32 cellular contexts compared by ENCODE assay signal in the genomic region with DNA sequence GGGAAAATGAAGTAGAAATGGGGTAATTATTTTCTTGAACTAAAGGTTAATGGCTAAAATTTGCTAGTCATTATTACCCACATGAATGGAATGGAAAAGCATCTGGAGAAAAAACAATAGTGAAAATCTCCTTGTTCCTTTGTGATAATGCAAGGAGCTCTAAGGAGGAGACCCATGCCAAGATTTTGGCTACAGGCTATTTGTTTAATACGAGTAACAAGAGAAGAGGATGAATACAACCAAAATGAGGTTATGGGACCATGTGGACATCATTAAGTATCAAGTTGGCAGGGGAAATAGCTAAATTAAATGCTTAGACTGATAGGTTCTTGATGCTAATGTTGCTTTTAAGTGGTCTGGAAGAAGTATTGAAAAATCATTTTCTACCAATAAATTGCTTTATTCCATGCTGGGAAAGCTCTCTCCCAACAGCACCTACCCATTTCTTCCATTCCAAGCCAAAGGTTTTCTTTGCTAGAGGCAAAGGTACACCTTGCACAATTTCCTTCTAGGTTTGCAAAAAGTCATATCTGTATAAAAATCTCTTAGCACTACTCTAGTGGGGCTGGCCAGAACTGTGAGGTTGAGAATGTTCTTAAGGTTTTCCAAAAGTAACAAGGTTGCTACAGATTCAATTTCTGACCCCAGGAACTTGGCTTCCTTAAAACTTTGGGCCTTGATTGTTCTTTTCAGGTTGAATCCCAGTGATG.
DNase-seq lines count a peak whose midpoint lies in the region; ATAC-seq, FAIRE-seq and TF ChIP-seq lines count a peak whose summit lies in the region.
"Had no signal": no experiment of that assay in that cellular context is flagged by ENCODE, and none has a peak within 500 bp of the region (broad histone marks: within the 10 kb centered on the region; RNA-seq: fewer than 3 reads in every experiment).

No MANE protein-coding gene starts in this region.

- peak overlapping the region; percentile 77 for H3K27ac Mint-ChIP-seq in Caco-2 (ENCODE audit: unreplicated experiment)
- no peak overlapping the region for H3K27ac Mint-ChIP-seq in astrocyte (ENCODE audit: unreplicated experiment)
- no peak overlapping the region for H3K27ac Mint-ChIP-seq in CD4-positive, alpha-beta memory T cell
- H3K27ac Mint-ChIP-seq: activated naive CD8-positive, alpha-beta T cell treated with anti-CD3 and anti-CD28 coated beads, Interleukin-2, amount 50 U/mL, for 24 hours; B cell; effector memory CD8-positive, alpha-beta T cell; memory B cell; stimulated activated naive CD8-positive, alpha-beta T cell treated with anti-CD3 and anti-CD28 coated beads, Interleukin-15, Interleukin-2, amounts not matched to agents 100 ng/mL and 50 ng/mL, for 24 hours; T-helper 1 cell treated with Interleukin-12 subunit alpha and Interleukin-12 subunit beta and Interleukin-4 antibody, amounts not matched to agents 30 μg/mL and 1 μg/mL, for 36 hours had no signal

- no CpG with 5 or more reads among the region's 1 CpG for WGBS in mesendoderm (ENCODE audit: extremely low coverage, insufficient coverage, low lambda C conversion rate)
- 64% methylated on average over 1 of the region's 1 CpG for WGBS in hepatocyte (ENCODE audit: low lambda C conversion rate, missing lambda C conversion rate)
- 74% methylated on average over 1 of the region's 1 CpG for WGBS in right cardiac atrium

- no peak overlapping the region for H4K8ac ChIP-seq in mesendoderm (ENCODE audit: low read depth, low read length)

- H3K4me1 Mint-ChIP-seq in Caco-2 (ENCODE audit: low read depth, unreplicated experiment) (peaks cover 40% of the 10 kb centered on the region), astrocyte (ENCODE audit: low read depth, unreplicated experiment) (peaks cover 41% of the 10 kb centered on the region)
- H3K4me1 Mint-ChIP-seq in CD4-positive, alpha-beta memory T cell: no peaks in the 10 kb centered on the region
- H3K4me1 Mint-ChIP-seq: activated naive CD8-positive, alpha-beta T cell treated with anti-CD3 and anti-CD28 coated beads, Interleukin-2, amount 50 U/mL, for 24 hours; B cell; memory B cell had no signal

- FAIRE-seq in astrocyte (lab: Jason Lieb, UNC): no peak
- FAIRE-seq: A204.1, K562, TTC549 had no signal

- H3K9ac ChIP-seq in HUES6 (ENCODE audit: low read length) (no peak overlapping the region), astrocyte (ENCODE audit: low read length) (no peak overlapping the region), mesendoderm (ENCODE audit: low read length) (no peak overlapping the region)

- H3K79me1 ChIP-seq in mesendoderm (ENCODE audit: low read length): peaks cover 10% of the 10 kb centered on the region

- H3K27me3 Mint-ChIP-seq in Caco-2 (ENCODE audit: insufficient read depth, unreplicated experiment) (no peaks in the 10 kb centered on the region), astrocyte (ENCODE audit: low read depth, unreplicated experiment) (no peaks in the 10 kb centered on the region)
- peaks cover 0 to 3% of the 10 kb centered on the region in 2 donors for H3K27me3 Mint-ChIP-seq in CD4-positive, alpha-beta memory T cell
- H3K27me3 Mint-ChIP-seq: activated naive CD8-positive, alpha-beta T cell treated with anti-CD3 and anti-CD28 coated beads, Interleukin-2, amount 50 U/mL, for 24 hours; B cell; stimulated activated naive CD8-positive, alpha-beta T cell treated with anti-CD3 and anti-CD28 coated beads, Interleukin-15, Interleukin-2, amounts not matched to agents 100 ng/mL and 50 ng/mL, for 24 hours had no signal

- no peak for ATAC-seq in right cardiac atrium
- ATAC-seq: activated naive CD8-positive, alpha-beta T cell treated with anti-CD3 and anti-CD28 coated beads, Interleukin-2, amount 50 U/mL, for 24 hours; effector memory CD8-positive, alpha-beta T cell; gastrocnemius medialis; K562; SK-N-SH treated with all-trans-retinoic acid at 6 μM for 48 hours had no signal

- H2BK5ac ChIP-seq in mesendoderm (ENCODE audit: low read length): peak overlapping the region; percentile 88

- POLR2A ChIA-PET in Caco-2 (lab: Charles Lee): interaction anchor here (0.6 to 1.1 kb wide), 3 partner anchors 32 to 269 kb away, joined by 3 read pairs; no protein-coding TSS in a partner anchor
- POLR2A ChIA-PET in CD4-positive, alpha-beta memory T cell (lab: Charles Lee; ENCODE audit: partially characterized antibody): no interaction called here

- H3K4me1 ChIP-seq in Caco-2 (peaks cover 48% of the 10 kb centered on the region), HUES6 (ENCODE audit: control insufficient read depth, insufficient read depth, low read length) (peaks cover 39% of the 10 kb centered on the region), astrocyte (ENCODE audit: insufficient read depth, low read length) (peaks cover 21% of the 10 kb centered on the region), mesendoderm (ENCODE audit: control insufficient read depth, low read depth, low read length) (peaks cover 29% of the 10 kb centered on the region), hepatocyte (ENCODE audit: insufficient read depth) (peaks cover 10% of the 10 kb centered on the region), right cardiac atrium (ENCODE audit: control insufficient read depth, insufficient read depth, low read length) (no peaks in the 10 kb centered on the region)
- H3K4me1 ChIP-seq in CD4-positive, alpha-beta memory T cell (ENCODE audit: insufficient read depth, low read length): no peaks in the 10 kb centered on the region
- H3K4me1 ChIP-seq: spleen, testis, uterus had no signal

- peaks cover 3% of the 10 kb centered on the region for H4K20me1 ChIP-seq in astrocyte (ENCODE audit: insufficient read depth, low read length)
- H4K20me1 ChIP-seq in hepatocyte (ENCODE audit: insufficient read depth, poor library complexity, severe bottlenecking): no peaks in the 10 kb centered on the region

- peaks cover 42% of the 10 kb centered on the region for H3K79me2 ChIP-seq in astrocyte (ENCODE audit: insufficient read depth, low read length)
- H3K79me2 ChIP-seq in mesendoderm (ENCODE audit: control insufficient read depth, insufficient read depth, low read length): peaks cover 10% of the 10 kb centered on the region
- H3K79me2 ChIP-seq in hepatocyte: no peaks in the 10 kb centered on the region

- H2AK5ac ChIP-seq in mesendoderm (ENCODE audit: low read length): no peak overlapping the region

- CTCF ChIA-PET in Caco-2 (lab: Charles Lee): interaction anchor here (0.9 to 1.3 kb wide), 3 partner anchors 51 to 204 kb away, joined by 3 to 4 read pairs (median 3); no protein-coding TSS in a partner anchor
- CTCF ChIA-PET in CD4-positive, alpha-beta memory T cell (lab: Charles Lee; ENCODE audit: partially characterized antibody): no interaction called here

- H3K18ac ChIP-seq in mesendoderm (ENCODE audit: low read length): peak overlapping the region; percentile 24

- H3K9me2 ChIP-seq in hepatocyte (replicated peaks; ENCODE audit: insufficient read depth): no peaks in the 10 kb centered on the region

- no peak overlapping the region for H2BK15ac ChIP-seq in mesendoderm (replicated peaks; ENCODE audit: low read depth)

- peaks cover 100% of the 10 kb centered on the region for H3K36me3 Mint-ChIP-seq in Caco-2 (ENCODE audit: insufficient read depth, unreplicated experiment)
- peaks cover 54% of the 10 kb centered on the region for H3K36me3 Mint-ChIP-seq in astrocyte (ENCODE audit: low read depth, unreplicated experiment)
- no peaks in the 10 kb centered on the region for H3K36me3 Mint-ChIP-seq in CD4-positive, alpha-beta memory T cell
- H3K36me3 Mint-ChIP-seq: memory B cell had no signal

- H3K9me3 Mint-ChIP-seq in Caco-2 (ENCODE audit: unreplicated experiment): no peaks in the 10 kb centered on the region
- H3K9me3 Mint-ChIP-seq in astrocyte (ENCODE audit: unreplicated experiment): no peaks in the 10 kb centered on the region
- H3K9me3 Mint-ChIP-seq in CD4-positive, alpha-beta memory T cell: no peaks in the 10 kb centered on the region
- H3K9me3 Mint-ChIP-seq: activated naive CD8-positive, alpha-beta T cell treated with anti-CD3 and anti-CD28 coated beads, Interleukin-2, amount 50 U/mL, for 24 hours; effector memory CD8-positive, alpha-beta T cell; memory B cell; stimulated activated naive CD8-positive, alpha-beta T cell treated with anti-CD3 and anti-CD28 coated beads, Interleukin-15, Interleukin-2, amounts not matched to agents 100 ng/mL and 50 ng/mL, for 24 hours; T-helper 1 cell treated with Interleukin-12 subunit alpha and Interleukin-12 subunit beta and Interleukin-4 antibody, amounts not matched to agents 30 μg/mL and 1 μg/mL, for 36 hours had no signal

- H3K23ac ChIP-seq in mesendoderm (ENCODE audit: low read length): no peak overlapping the region

- H3K9me3 ChIP-seq in Caco-2: no peaks in the 10 kb centered on the region
- H3K9me3 ChIP-seq in HUES6 (ENCODE audit: control insufficient read depth, insufficient read depth, low read depth, low read length): no peaks in the 10 kb centered on the region
- H3K9me3 ChIP-seq in astrocyte (ENCODE audit: insufficient read depth, low read depth, low read length): no peaks in the 10 kb centered on the region
- H3K9me3 ChIP-seq in CD4-positive, alpha-beta memory T cell (ENCODE audit: control insufficient read depth in 1 of 2, low read length in 2 of 2): no peaks in the 10 kb centered on the region
- no peaks in the 10 kb centered on the region for H3K9me3 ChIP-seq in hepatocyte (ENCODE audit: low read depth)
- H3K9me3 ChIP-seq in right cardiac atrium (ENCODE audit: control insufficient read depth, low read length): no peaks in the 10 kb centered on the region
- H3K9me3 ChIP-seq: gastrocnemius medialis, spleen, testis, uterus had no signal

- TF ChIP-seq CTCF in Caco-2 (IDR thresholded peaks at IDR 0.05; ENCODE audit: insufficient read depth in 1 of 2, low read depth in 1 of 2, low read length in 1 of 2, severe bottlenecking in 1 of 2, unreplicated experiment in 1 of 2) (no peak), astrocyte (IDR thresholded peaks at IDR 0.05; ENCODE audit: insufficient read depth, low read depth, low read length) (no peak), hepatocyte (IDR thresholded peaks at IDR 0.05; ENCODE audit: poor library complexity) (no peak)

- H3K4me3 Mint-ChIP-seq in Caco-2 (ENCODE audit: unreplicated experiment) (peak overlapping the region; percentile 16), astrocyte (ENCODE audit: unreplicated experiment) (no peak overlapping the region)
- H3K4me3 Mint-ChIP-seq in CD4-positive, alpha-beta memory T cell: no peak overlapping the region
- H3K4me3 Mint-ChIP-seq: activated naive CD8-positive, alpha-beta T cell treated with anti-CD3 and anti-CD28 coated beads, Interleukin-2, amount 50 U/mL, for 24 hours; B cell; effector memory CD8-positive, alpha-beta T cell; memory B cell; stimulated activated naive CD8-positive, alpha-beta T cell treated with anti-CD3 and anti-CD28 coated beads, Interleukin-15, Interleukin-2, amounts not matched to agents 100 ng/mL and 50 ng/mL, for 24 hours; T-helper 1 cell treated with Interleukin-12 subunit alpha and Interleukin-12 subunit beta and Interleukin-4 antibody, amounts not matched to agents 30 μg/mL and 1 μg/mL, for 36 hours had no signal

- no TSS peak for BruUV-seq in Caco-2 (replicated peaks; lab: Mats Ljungman, UMichigan)

- H3K27me3 ChIP-seq in Caco-2 (replicated peaks; ENCODE audit: control insufficient read depth, insufficient read depth, low read length): no peaks in the 10 kb centered on the region
- no peaks in the 10 kb centered on the region for H3K27me3 ChIP-seq in HUES6 (ENCODE audit: control insufficient read depth, insufficient read depth, low read length)
- no peaks in the 10 kb centered on the region for H3K27me3 ChIP-seq in astrocyte (ENCODE audit: insufficient read depth, low read length)
- no peaks in the 10 kb centered on the region for H3K27me3 ChIP-seq in mesendoderm (ENCODE audit: insufficient read depth, low read length, poor library complexity)
- H3K27me3 ChIP-seq in CD4-positive, alpha-beta memory T cell (ENCODE audit: insufficient read depth, low read length): no peaks in the 10 kb centered on the region
- no peaks in the 10 kb centered on the region for H3K27me3 ChIP-seq in hepatocyte
- no peaks in the 10 kb centered on the region for H3K27me3 ChIP-seq in right cardiac atrium (ENCODE audit: control insufficient read depth, insufficient read depth)
- H3K27me3 ChIP-seq: gastrocnemius medialis, spleen, testis, uterus had no signal

- H3K56ac ChIP-seq in mesendoderm (ENCODE audit: low read length): no peak overlapping the region

- no peak overlapping the region for H2BK120ac ChIP-seq in mesendoderm (ENCODE audit: low read depth, low read length)

- intact Hi-C loops in Caco-2 (cut with micrococcal nuclease; ENCODE audit: unreplicated experiment): loop anchor here (1.0 to 2.0 kb wide), 2 partner anchors 31 to 34 kb away; no protein-coding TSS in a partner anchor
- intact Hi-C loops in CD4-positive, alpha-beta memory T cell (cut with micrococcal nuclease): no loop called here
- intact Hi-C loops in right cardiac atrium (cut with DNase I): no loop called here

- DNase-seq in Caco-2: no peak
- DNase-seq in astrocyte (ENCODE audit: low read depth): peak; percentile 50
- DNase-seq in mesendoderm: no peak
- no peak for DNase-seq in CD4-positive, alpha-beta memory T cell
- no peak for DNase-seq in germinal center (ENCODE audit: low spot score)
- DNase-seq in hepatocyte (ENCODE audit: low spot score): no peak
- DNase-seq in right cardiac atrium: no peak
- DNase-seq: activated CD4-positive, alpha-beta T cell treated with anti-CD3 and anti-CD28 coated beads, Interleukin-2, amount 50 U/mL, for 48 hours; activated naive CD8-positive, alpha-beta T cell treated with anti-CD3 and anti-CD28 coated beads, Interleukin-2, amount 50 U/mL, for 24 hours; activated T-cell treated with anti-CD3 and anti-CD28 coated beads, Interleukin-2, amount 50 U/mL, for 48 hours; central memory CD4-positive, alpha-beta T cell; DMS79 treated with DMSO at 0.1 percent for 48 hours; effector memory CD8-positive, alpha-beta T cell; gastrocnemius medialis; NCI-H1105 treated with DMSO at 0.1 percent for 48 hours; NCI-H2029 treated with DMSO at 0.1 percent for 48 hours; OCI-M1; posterior cingulate gyrus; Right ventricle myocardium superior; spleen; stimulated activated CD4-positive, alpha-beta T cell treated with anti-CD3 and anti-CD28 coated beads, Interleukin-2, amount 100 ng/mL, for 24 hours; testis; uterus had no signal

- no peak overlapping the region for H2AFZ ChIP-seq in astrocyte (ENCODE audit: low read depth, low read length)
- no peak overlapping the region for H2AFZ ChIP-seq in hepatocyte

- no peak overlapping the region for H4K5ac ChIP-seq in mesendoderm (ENCODE audit: low read length)

- H3K4me3 ChIP-seq in Caco-2 (ENCODE audit: low read depth, low read length) (no peak overlapping the region), HUES6 (ENCODE audit: low read depth, low read length) (no peak overlapping the region), astrocyte (ENCODE audit: insufficient read depth, low read depth, low read length) (no peak overlapping the region), mesendoderm (ENCODE audit: low read length) (no peak overlapping the region), hepatocyte (no peak overlapping the region), right cardiac atrium (ENCODE audit: low read length) (no peak overlapping the region)
- no peak overlapping the region for H3K4me3 ChIP-seq in CD4-positive, alpha-beta memory T cell (ENCODE audit: low read length in 2 of 2)
- H3K4me3 ChIP-seq: gastrocnemius medialis, K562, spleen, testis, uterus had no signal

- H3K36me3 ChIP-seq in Caco-2 (ENCODE audit: control insufficient read depth, insufficient read depth, low read length) (peaks cover 2% of the 10 kb centered on the region), HUES6 (ENCODE audit: control insufficient read depth, insufficient read depth, low read length) (peaks cover 79% of the 10 kb centered on the region), astrocyte (ENCODE audit: insufficient read depth, low read length) (peaks cover 71% of the 10 kb centered on the region), mesendoderm (ENCODE audit: control insufficient read depth, insufficient read depth, low read length) (peaks cover 10% of the 10 kb centered on the region), hepatocyte (replicated peaks; ENCODE audit: insufficient read depth, low read depth) (peaks cover 5% of the 10 kb centered on the region)
- no peaks in the 10 kb centered on the region for H3K36me3 ChIP-seq in CD4-positive, alpha-beta memory T cell (ENCODE audit: insufficient read depth, low read length)
- H3K36me3 ChIP-seq: uterus had no signal

- H3K4me2 ChIP-seq in astrocyte (ENCODE audit: low read length) (no peak overlapping the region), mesendoderm (ENCODE audit: low read length) (no peak overlapping the region), hepatocyte (no peak overlapping the region)

- H3K27ac ChIP-seq in HUES6 (ENCODE audit: low read depth, low read length) (peak overlapping the region; percentile 83), astrocyte (ENCODE audit: low read depth, low read length) (no peak overlapping the region), mesendoderm (ENCODE audit: low read depth, low read length) (peak overlapping the region; percentile 66), hepatocyte (no peak overlapping the region), right cardiac atrium (ENCODE audit: low read length) (no peak overlapping the region)
- no peak overlapping the region for H3K27ac ChIP-seq in CD4-positive, alpha-beta memory T cell (ENCODE audit: low read depth, low read length)
- H3K27ac ChIP-seq: spleen, testis, uterus had no signal

- H3K4ac ChIP-seq in mesendoderm (ENCODE audit: low read depth, low read length): no peak overlapping the region

Comparison
In these comparisons a context has a peak if more than half of its experiments do, and no peak if none do; other contexts are left out.
1. H3K27ac ChIP-seq: peak in HUES6 (single experiment) and mesendoderm (single experiment); none in astrocyte (single experiment), CD4-positive, alpha-beta memory T cell (single experiment), hepatocyte (single experiment) and right cardiac atrium (single experiment).